In the genomic region with DNA sequence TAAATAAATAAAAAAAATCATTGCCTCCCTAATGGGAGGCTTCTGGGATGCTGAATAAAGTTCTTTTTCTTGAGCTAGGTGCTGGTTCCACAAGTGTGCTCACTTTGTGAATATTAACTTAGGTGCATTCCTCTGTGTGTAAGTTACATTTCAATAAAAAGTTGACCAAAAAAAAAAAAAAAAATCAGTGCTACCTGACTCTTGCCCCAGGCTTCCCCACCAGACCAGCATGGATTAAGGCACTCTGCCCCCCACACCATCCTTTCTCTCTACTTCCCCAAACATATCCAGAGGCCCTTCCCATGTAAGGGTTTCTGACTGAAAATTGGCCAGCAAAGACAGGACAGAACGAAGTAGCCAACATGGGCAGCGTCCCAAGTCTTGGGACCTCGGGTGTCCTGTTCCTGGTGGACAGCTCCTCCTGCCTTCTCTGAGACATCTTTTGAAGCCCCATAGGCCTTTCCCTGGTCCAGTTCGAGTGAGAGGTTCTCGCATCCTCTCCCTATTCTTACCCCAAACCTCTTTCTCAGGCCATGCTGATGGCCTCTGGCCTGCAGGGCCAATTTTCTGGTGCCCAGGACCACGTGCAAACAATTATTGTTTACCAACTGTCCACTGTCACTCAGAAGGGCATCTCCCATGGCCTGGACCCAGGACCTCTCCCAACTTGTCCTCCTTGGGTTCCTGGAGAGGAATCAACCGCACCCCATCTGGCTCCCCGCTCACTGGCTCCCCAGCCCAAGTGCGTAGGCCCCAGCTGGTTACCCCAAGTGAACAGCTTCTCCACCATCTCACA, we compare ENCODE assay signal across 22 cellular contexts. TPM values are rescaled to one million over a fixed set of nuclear protein-coding genes. Genes with fewer than 3 reads are reported as not detected.
"Had no signal": no experiment of that assay in that cellular context is flagged by ENCODE, and none has a peak within 500 bp of the region (broad histone marks: within the 10 kb centered on the region; RNA-seq: fewer than 3 reads in every experiment).

No MANE protein-coding gene starts in this region.

- H3K9me3 ChIP-seq: gastrocnemius medialis, heart left ventricle, sigmoid colon, thyroid gland had no signal

- H3K36me3 ChIP-seq: gastrocnemius medialis, heart left ventricle, sigmoid colon, thyroid gland had no signal

- H3K27me3 ChIP-seq: dorsolateral prefrontal cortex, gastrocnemius medialis, heart left ventricle, sigmoid colon, thyroid gland had no signal

- ATAC-seq: gastrocnemius medialis; naive thymus-derived CD4-positive, alpha-beta T cell; stimulated activated memory B cell treated with anti-CD40 and anti-IgM and Interleukin-4, amounts not matched to agents 10 μg/mL and 1 μg/mL and 100 μg/mL, for 72 hours had no signal

- H3K27ac ChIP-seq: dorsolateral prefrontal cortex, gastrocnemius medialis, heart left ventricle, sigmoid colon, thyroid gland had no signal

- H3K4me3 ChIP-seq: dorsolateral prefrontal cortex, gastrocnemius medialis, heart left ventricle, lung, sigmoid colon, thyroid gland had no signal

- DNase-seq: activated CD4-positive, alpha-beta T cell treated with anti-CD3 and anti-CD28 coated beads, Interleukin-2, amount 10 ng/mL, durations not matched to agents 24 days and 14 days; activated CD4-positive, CD25-positive, alpha-beta regulatory T cell; activated CD8-positive, alpha-beta memory T cell treated with anti-CD3 and anti-CD28 coated beads, Interleukin-2, amount 50 U/mL, for 48 hours; activated naive CD4-positive, alpha-beta T cell; activated naive CD8-positive, alpha-beta T cell treated with anti-CD3 and anti-CD28 coated beads, Interleukin-2, amount 10 ng/mL, durations not matched to agents 7 days and 5 days; aorta; dorsolateral prefrontal cortex; endodermal cell; erythroblast; gastrocnemius medialis; heart left ventricle; left cardiac atrium; midbrain; naive thymus-derived CD4-positive, alpha-beta T cell; sigmoid colon; stimulated activated CD4-positive, alpha-beta T cell treated with anti-CD3 and anti-CD28 coated beads, Interleukin-12 subunit alpha, Interleukin-12 subunit beta, amount 100 ng/mL, for 4 hours; stimulated activated CD4-positive, alpha-beta T cell treated with anti-CD3 and anti-CD28 coated beads, Interleukin-2, amount 100 ng/mL, for 24 hours; T-helper 2 cell had no signal

RNA-seq across cellular contexts. Expression of a gene that starts 25.6 kb away (rescaled TPM):
- total RNA-seq: activated CD4-positive, alpha-beta T cell treated with anti-CD3 and anti-CD28 coated beads, Interleukin-2, amount 10 ng/mL, durations not matched to agents 24 days and 14 days; activated naive CD8-positive, alpha-beta T cell treated with anti-CD3 and anti-CD28 coated beads, Interleukin-2, amount 10 ng/mL, durations not matched to agents 7 days and 5 days; endodermal cell; lung; naive thymus-derived CD4-positive, alpha-beta T cell; osteoblast had no signal
- polyA plus RNA-seq: naive thymus-derived CD4-positive, alpha-beta T cell had no signal
